In the genomic region with DNA sequence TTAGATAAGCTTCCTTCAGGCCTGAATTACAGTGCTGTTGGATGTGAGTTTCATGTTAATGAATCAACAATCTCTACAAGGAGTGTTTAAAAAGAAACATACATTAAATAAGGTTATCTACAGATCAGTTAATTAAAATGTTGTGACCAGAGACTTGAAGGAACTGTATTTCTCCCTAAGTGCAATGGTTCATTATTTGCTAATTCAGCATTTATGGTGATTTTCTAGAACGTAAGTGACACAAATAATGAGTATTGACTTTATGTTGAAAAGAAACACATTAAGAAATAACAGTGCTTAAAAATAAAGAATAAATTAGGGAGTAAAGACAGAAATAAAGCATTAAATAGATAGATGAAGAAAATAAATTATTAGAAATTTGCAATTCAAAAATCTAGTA, we compare ENCODE assay signal across 27 cellular contexts.
DNase-seq lines count a peak whose midpoint lies in the region; ATAC-seq, FAIRE-seq and TF ChIP-seq lines count a peak whose summit lies in the region.
"Had no signal": no experiment of that assay in that cellular context is flagged by ENCODE, and none has a peak within 500 bp of the region (broad histone marks: within the 10 kb centered on the region; RNA-seq: fewer than 3 reads in every experiment).

No MANE protein-coding gene starts in this region.

- H4K8ac ChIP-seq in IMR-90 (ENCODE audit: low read depth in 2 of 2, low read length in 2 of 2) (no peak overlapping the region), H1 (ENCODE audit: extremely low read depth, insufficient read depth, low read length) (no peak overlapping the region)

- H3K4me3 ChIP-seq in HepG2 (replicated peaks in 1 of 3; ENCODE audit: insufficient read depth in 1 of 3, low read depth in 2 of 3, low read length in 3 of 3) (no peak overlapping the region), right lobe of liver (no peak overlapping the region), IMR-90 (ENCODE audit: insufficient read depth, low read depth, low read length) (no peak overlapping the region), H1 (ENCODE audit: extremely low read depth in 1 of 4, insufficient read depth in 2 of 4, low read depth in 3 of 4, low read length in 4 of 4) (no peak overlapping the region), neural progenitor cell (no peak overlapping the region), lower leg skin (ENCODE audit: low read depth, poor library complexity, severe bottlenecking) (no peak overlapping the region)
- no peak overlapping the region for H3K4me3 ChIP-seq in CD8-positive, alpha-beta T cell (ENCODE audit: low read depth, low read length)
- H3K4me3 ChIP-seq: BLaER1, GM12878 had no signal

- 2% methylated on average over 1 of the region's 1 CpG for WGBS in HepG2 (ENCODE audit: low lambda C conversion rate)
- WGBS in right lobe of liver (ENCODE audit: insufficient coverage, low coverage, low lambda C conversion rate, missing lambda C conversion rate), result 74% methylated on average over 1 of the region's 1 CpG
- no CpG with 5 or more reads among the region's 1 CpG for WGBS in IMR-90 (ENCODE audit: extremely low coverage in 2 of 2, insufficient read length in 1 of 2), 2 experiments
- WGBS in H1 (ENCODE audit: extremely low coverage in 1 of 2, insufficient coverage in 1 of 2, insufficient read length in 1 of 2, insufficient replicate concordance in 2 of 2, low coverage in 1 of 2, low lambda C conversion rate in 2 of 2, missing lambda C conversion rate in 1 of 2), 2 experiments, result 100% methylated on average over 1 of the region's 1 CpG; no CpG with 5 or more reads in 1 of the 2 experiments
- WGBS in lower leg skin, 2 donors, result 91 to 98% methylated on average over 1 of the region's 1 CpG

- H3K4ac ChIP-seq in IMR-90 (ENCODE audit: low read depth, low read length), result no peak overlapping the region
- no peak overlapping the region for H3K4ac ChIP-seq in H1 (replicated peaks; ENCODE audit: insufficient read length, low read depth, low read length)

- H2AK9ac ChIP-seq in IMR-90 (replicated peaks; ENCODE audit: low read depth, low read length, poor library complexity), result no peak overlapping the region

- TF ChIP-seq RAD21 in HepG2 (CRISPR knock-in tag; IDR thresholded peaks at IDR 0.05) (no peak), IMR-90 (IDR thresholded peaks at IDR 0.05; ENCODE audit: low read length) (no peak), H1 (IDR thresholded peaks at IDR 0.05 in 1 of 2, conservative IDR thresholded peaks at IDR 0.05 in 1 of 2; ENCODE audit: low read depth in 2 of 2, low read length in 2 of 2) (no peak)

- H3K23me2 ChIP-seq in H1 (ENCODE audit: low read depth, low read length), result no peaks in the 10 kb centered on the region

- H3K9me3 Mint-ChIP-seq in neural progenitor cell, result no peaks in the 10 kb centered on the region
- no peaks in the 10 kb centered on the region for H3K9me3 Mint-ChIP-seq in CD8-positive, alpha-beta T cell

- H2BK15ac ChIP-seq in IMR-90 (ENCODE audit: low read depth, low read length) (no peak overlapping the region), H1 (ENCODE audit: low read length) (no peak overlapping the region)

- H3K27ac ChIP-seq in HepG2 (ENCODE audit: extremely low read length, insufficient read depth, low read length) (no peak overlapping the region), right lobe of liver (no peak overlapping the region), IMR-90 (ENCODE audit: insufficient read depth, low read length) (no peak overlapping the region), H1 (ENCODE audit: low read depth, low read length) (no peak overlapping the region), neural progenitor cell (no peak overlapping the region)
- no peak overlapping the region for H3K27ac ChIP-seq in CD8-positive, alpha-beta T cell (ENCODE audit: low read depth, low read length)
- H3K27ac ChIP-seq: 22Rv1, BLaER1 had no signal

- H3K9me1 ChIP-seq in IMR-90 (ENCODE audit: insufficient read depth, low read length), result no peaks in the 10 kb centered on the region

- POLR2A ChIA-PET in HepG2 (lab: Yijun Ruan, JAX) (no interaction called here), IMR-90 (lab: Charles Lee; ENCODE audit: unreplicated experiment) (no interaction called here), H1 (lab: Charles Lee; ENCODE audit: partially characterized antibody) (no interaction called here)
- POLR2A ChIA-PET in CD8-positive, alpha-beta T cell (lab: Charles Lee), result no interaction called here

- H3K14ac ChIP-seq in IMR-90 (replicated peaks; ENCODE audit: low read depth, low read length) (no peak overlapping the region), H1 (ENCODE audit: insufficient read length) (no peak overlapping the region)

- H3K4me2 ChIP-seq in HepG2 (ENCODE audit: low read depth, low read length) (no peak overlapping the region), IMR-90 (ENCODE audit: low read depth, low read length) (no peak overlapping the region), H1 (ENCODE audit: insufficient read depth in 1 of 2, low read depth in 2 of 2, low read length in 2 of 2) (no peak overlapping the region), neural progenitor cell (no peak overlapping the region)
- H3K4me2 ChIP-seq: BLaER1 had no signal

- no peaks in the 10 kb centered on the region for H4K20me1 ChIP-seq in HepG2 (ENCODE audit: insufficient read depth, low read length)
- no peaks in the 10 kb centered on the region for H4K20me1 ChIP-seq in IMR-90 (ENCODE audit: insufficient read depth, low read length)
- no peaks in the 10 kb centered on the region for H4K20me1 ChIP-seq in H1 (replicated peaks in 1 of 2; ENCODE audit: control insufficient read depth in 1 of 2, insufficient read depth in 2 of 2, low read length in 2 of 2)
- no peaks in the 10 kb centered on the region for H4K20me1 ChIP-seq in neural progenitor cell (ENCODE audit: low read depth)
- H4K20me1 ChIP-seq: BLaER1 had no signal

- no peaks in the 10 kb centered on the region for H3K9me3 ChIP-seq in HepG2 (ENCODE audit: low read length)
- no peaks in the 10 kb centered on the region for H3K9me3 ChIP-seq in right lobe of liver
- H3K9me3 ChIP-seq in IMR-90 (ENCODE audit: control insufficient read depth, insufficient read depth, low read length), result no peaks in the 10 kb centered on the region
- no peaks in the 10 kb centered on the region for H3K9me3 ChIP-seq in H1 (ENCODE audit: insufficient read depth in 2 of 2, low read depth in 1 of 2, low read length in 1 of 2)
- no peaks in the 10 kb centered on the region for H3K9me3 ChIP-seq in neural progenitor cell (ENCODE audit: low read depth)
- no peaks in the 10 kb centered on the region for H3K9me3 ChIP-seq in CD8-positive, alpha-beta T cell (ENCODE audit: low read length)
- H3K9me3 ChIP-seq: BE2C, BLaER1, Caco-2 had no signal

- H3K56ac ChIP-seq in IMR-90 (ENCODE audit: extremely low read depth, insufficient read depth, low read length) (no peak overlapping the region), H1 (replicated peaks; ENCODE audit: insufficient read length, low read depth, low read length) (no peak overlapping the region)

- H3K27ac Mint-ChIP-seq in neural progenitor cell, result no peak overlapping the region
- H3K27ac Mint-ChIP-seq in CD8-positive, alpha-beta T cell, result no peak overlapping the region
- H3K27ac Mint-ChIP-seq: CD14-positive monocyte; CD4-positive, alpha-beta memory T cell; CD4-positive, CD25-positive, alpha-beta regulatory T cell had no signal

- intact Hi-C loops in HepG2 (cut with micrococcal nuclease; ENCODE audit: unreplicated experiment), result loop anchor here (10.0 kb wide), 1 partner anchor 56 kb away; no protein-coding TSS in a partner anchor
- intact Hi-C loops in right lobe of liver (cut with DNase I), result no loop called here
- intact Hi-C loops in IMR-90 (cut with micrococcal nuclease), result no loop called here
- intact Hi-C loops in CD8-positive, alpha-beta T cell (cut with DNase I, micrococcal nuclease), result no loop called here
- intact Hi-C loops in lower leg skin (cut with DNase I; ENCODE audit: low total_unique reads), result no loop called here

- in situ Hi-C loops in HepG2 (cut with HindIII; ENCODE audit: extremely low pct_ligation_motif_present, low pct_unique_long_range_greater_than_20kb) (no loop called here), IMR-90 (cut with MboI; ENCODE audit: low sequenced_read_pairs) (no loop called here)

- no peak for TF ChIP-seq POLR2A in HepG2 (IDR thresholded peaks at IDR 0.05; ENCODE audit: insufficient read depth in 1 of 2, low read depth in 2 of 2, low read length in 2 of 2)
- no peak for TF ChIP-seq POLR2A in right lobe of liver (IDR thresholded peaks at IDR 0.05)
- no peak for TF ChIP-seq POLR2A in IMR-90 (IDR thresholded peaks at IDR 0.05; ENCODE audit: low read depth, low read length)
- TF ChIP-seq POLR2A in H1 (IDR thresholded peaks at IDR 0.05; ENCODE audit: control extremely low read depth in 1 of 2, low read depth in 2 of 2, low read length in 2 of 2), result no peak
- no peak for TF ChIP-seq POLR2A in lower leg skin (IDR thresholded peaks at IDR 0.05)

- H3K18ac ChIP-seq in IMR-90 (ENCODE audit: low read depth, low read length), result no peak overlapping the region
- H3K18ac ChIP-seq in H1 (ENCODE audit: extremely low read depth, low read length), result no peak overlapping the region

- H2BK12ac ChIP-seq in H1 (ENCODE audit: low read depth, low read length), result no peak overlapping the region

- H2AK5ac ChIP-seq in IMR-90 (ENCODE audit: low read depth, low read length), result no peak overlapping the region
- H2AK5ac ChIP-seq in H1 (ENCODE audit: low read depth, low read length), result no peak overlapping the region

- H3K9ac ChIP-seq in HepG2 (ENCODE audit: insufficient read depth, low read depth, low read length) (no peak overlapping the region), IMR-90 (ENCODE audit: low read depth, low read length) (no peak overlapping the region), H1 (replicated peaks in 1 of 4; ENCODE audit: extremely low read depth in 1 of 4, low read depth in 3 of 4, low read length in 3 of 4) (no peak overlapping the region), neural progenitor cell (no peak overlapping the region)
- H3K9ac ChIP-seq: BLaER1 had no signal

- H3K36me3 ChIP-seq in HepG2 (replicated peaks in 1 of 2; ENCODE audit: control insufficient read depth in 1 of 2, insufficient read depth in 2 of 2, low read length in 2 of 2) (no peaks in the 10 kb centered on the region), right lobe of liver (no peaks in the 10 kb centered on the region), IMR-90 (ENCODE audit: control insufficient read depth, insufficient read depth, low read length) (no peaks in the 10 kb centered on the region), H1 (ENCODE audit: control insufficient read depth in 2 of 4, insufficient read depth in 4 of 4, low read length in 3 of 4) (no peaks in the 10 kb centered on the region), neural progenitor cell (no peaks in the 10 kb centered on the region)
- H3K36me3 ChIP-seq in CD8-positive, alpha-beta T cell (ENCODE audit: insufficient read depth, low read length), result no peaks in the 10 kb centered on the region
- H3K36me3 ChIP-seq: BE2C, BLaER1 had no signal

- H3K4me1 ChIP-seq in HepG2 (ENCODE audit: insufficient read depth, low read length), result no peaks in the 10 kb centered on the region
- no peaks in the 10 kb centered on the region for H3K4me1 ChIP-seq in right lobe of liver
- peaks cover 2% of the 10 kb centered on the region; the same call in 1 of the 2 replicates for H3K4me1 ChIP-seq in IMR-90 (ENCODE audit: control insufficient read depth, insufficient read depth, low read length)
- H3K4me1 ChIP-seq in H1 (replicated peaks in 1 of 4; ENCODE audit: control insufficient read depth in 3 of 4, insufficient read depth in 4 of 4, low read length in 3 of 4), result no peaks in the 10 kb centered on the region
- H3K4me1 ChIP-seq in neural progenitor cell, result no peaks in the 10 kb centered on the region
- no peaks in the 10 kb centered on the region for H3K4me1 ChIP-seq in CD8-positive, alpha-beta T cell (ENCODE audit: insufficient read depth, low read length)
- H3K4me1 ChIP-seq: BE2C, Caco-2 had no signal

- H2BK20ac ChIP-seq in IMR-90 (ENCODE audit: low read depth, low read length) (no peak overlapping the region), H1 (ENCODE audit: low read length) (no peak overlapping the region)

- no peak overlapping the region for H3K23ac ChIP-seq in IMR-90 (ENCODE audit: low read depth, low read length)
- H3K23ac ChIP-seq in H1 (ENCODE audit: insufficient read length), result no peak overlapping the region

- no peak overlapping the region for H4K5ac ChIP-seq in IMR-90 (ENCODE audit: low read depth, low read length)
- H4K5ac ChIP-seq in H1 (ENCODE audit: insufficient read length, low read depth, low read length), result no peak overlapping the region

- H2BK120ac ChIP-seq in IMR-90 (ENCODE audit: low read depth, low read length) (no peak overlapping the region), H1 (replicated peaks; ENCODE audit: low read depth, low read length) (no peak overlapping the region)

- H3K27me3 ChIP-seq in HepG2 (ENCODE audit: control insufficient read depth in 1 of 2, insufficient read depth in 2 of 2, low read length in 2 of 2) (no peaks in the 10 kb centered on the region), right lobe of liver (no peaks in the 10 kb centered on the region), IMR-90 (ENCODE audit: control insufficient read depth, insufficient read depth, low read length) (no peaks in the 10 kb centered on the region), H1 (replicated peaks in 1 of 4; ENCODE audit: control insufficient read depth in 3 of 4, extremely low read depth in 1 of 4, insufficient read depth in 3 of 4, low read length in 3 of 4) (no peaks in the 10 kb centered on the region), neural progenitor cell (no peaks in the 10 kb centered on the region)
- no peaks in the 10 kb centered on the region for H3K27me3 ChIP-seq in CD8-positive, alpha-beta T cell (ENCODE audit: insufficient read depth, low read length)
- H3K27me3 ChIP-seq: BE2C, BLaER1 had no signal

- no peaks in the 10 kb centered on the region for H3F3A ChIP-seq in neural progenitor cell (ENCODE audit: low read depth)

- TF ChIP-seq EP300 in HepG2 (IDR thresholded peaks at IDR 0.05; ENCODE audit: low read depth in 2 of 2, low read length in 2 of 2) (no peak), HepG2 (CRISPR knock-in tag; IDR thresholded peaks at IDR 0.05; ENCODE audit: borderline replicate concordance) (no peak), H1 (IDR thresholded peaks at IDR 0.05; ENCODE audit: borderline replicate concordance in 1 of 2, low read depth in 2 of 2, low read length in 2 of 2) (no peak)

- FAIRE-seq in HepG2 (lab: Jason Lieb, UNC) (no peak), H1 (lab: Jason Lieb, UNC) (no peak)
- FAIRE-seq: D721Med, GM12878, GM12892, GM18507 had no signal

- no peaks in the 10 kb centered on the region for H3K27me3 Mint-ChIP-seq in neural progenitor cell (ENCODE audit: insufficient read depth, low read depth)
- H3K27me3 Mint-ChIP-seq in CD8-positive, alpha-beta T cell (ENCODE audit: low read depth), result no peaks in the 10 kb centered on the region
- H3K27me3 Mint-ChIP-seq: CD4-positive, alpha-beta memory T cell; CD4-positive, CD25-positive, alpha-beta regulatory T cell had no signal

- H3K79me2 ChIP-seq in HepG2 (ENCODE audit: insufficient read depth, low read length), result no peaks in the 10 kb centered on the region
- H3K79me2 ChIP-seq in H1 (ENCODE audit: control insufficient read depth in 1 of 2, insufficient read depth in 2 of 2, low read length in 2 of 2), result no peaks in the 10 kb centered on the region
- no peaks in the 10 kb centered on the region for H3K79me2 ChIP-seq in neural progenitor cell (ENCODE audit: low read depth)

- no peaks in the 10 kb centered on the region for H3K4me1 Mint-ChIP-seq in neural progenitor cell
- H3K4me1 Mint-ChIP-seq in CD8-positive, alpha-beta T cell (ENCODE audit: low read depth), result no peaks in the 10 kb centered on the region
- H3K4me1 Mint-ChIP-seq: CD14-positive monocyte; CD4-positive, alpha-beta memory T cell; CD4-positive, CD25-positive, alpha-beta regulatory T cell had no signal

- H3K79me1 ChIP-seq in IMR-90 (ENCODE audit: low read depth in 1 of 2, low read length in 2 of 2) (no peaks in the 10 kb centered on the region), H1 (ENCODE audit: low read depth, low read length) (no peaks in the 10 kb centered on the region)

- TF ChIP-seq CTCF in HepG2 (CRISPR knock-in tag; IDR thresholded peaks at IDR 0.05) (no peak), right lobe of liver (IDR thresholded peaks at IDR 0.05) (no peak), IMR-90 (conservative IDR thresholded peaks at IDR 0.05; ENCODE audit: low read depth, low read length) (no peak), H1 (IDR thresholded peaks at IDR 0.05; ENCODE audit: control extremely low read depth in 1 of 3, insufficient read depth in 1 of 3, low read depth in 1 of 3, low read length in 3 of 3) (no peak), neural progenitor cell (IDR thresholded peaks at IDR 0.05) (no peak), lower leg skin (IDR thresholded peaks at IDR 0.05) (no peak)
- no peak for TF ChIP-seq CTCF in CD8-positive, alpha-beta T cell (IDR thresholded peaks at IDR 0.05)

- CTCF ChIA-PET in HepG2 (lab: Yijun Ruan, JAX; ENCODE audit: low intra/inter-chr PET ratio, low total read pairs), result no interaction called here
- CTCF ChIA-PET in IMR-90 (lab: Yijun Ruan, JAX), result interaction anchor here (0.8 kb wide), 1 partner anchor 27 kb away, joined by 3 read pairs; no protein-coding TSS in a partner anchor
- CTCF ChIA-PET in H1 (lab: Charles Lee; ENCODE audit: partially characterized antibody), result no interaction called here
- CTCF ChIA-PET in CD8-positive, alpha-beta T cell (lab: Charles Lee), result no interaction called here

- BruUV-seq in HepG2 (replicated peaks; lab: Mats Ljungman, UMichigan), result no TSS peak
- no TSS peak for BruUV-seq in IMR-90 (replicated peaks; lab: Mats Ljungman, UMichigan)

- no peak for DNase-seq in HepG2 (ENCODE audit: low spot score)
- no peak for DNase-seq in right lobe of liver
- DNase-seq in IMR-90, result no peak
- no peak for DNase-seq in H1 (ENCODE audit: low read depth in 1 of 2, low spot score in 2 of 2)
- no peak for DNase-seq in neural progenitor cell (ENCODE audit: low spot score)
- no peak for DNase-seq in CD8-positive, alpha-beta T cell
- no peak for DNase-seq in lower leg skin (ENCODE audit: low spot score in 2 of 2)
- DNase-seq in DMS153 (lab: John Stamatoyannopoulos, UW), result no peak
- DNase-seq: ACHN; BE2C; C1 segment of cervical spinal cord; Caco-2; Calu3; CD4-positive, alpha-beta memory T cell; CD4-positive, CD25-positive, alpha-beta regulatory T cell; DMS53; DMS79; DND-41; EL; GDM1 had no signal

- no peak overlapping the region for H4K91ac ChIP-seq in IMR-90 (ENCODE audit: insufficient read depth, low read depth, low read length)
- no peak overlapping the region for H4K91ac ChIP-seq in H1 (replicated peaks; ENCODE audit: insufficient read length, low read length)

- no peaks in the 10 kb centered on the region for H3K36me3 Mint-ChIP-seq in neural progenitor cell
- H3K36me3 Mint-ChIP-seq in CD8-positive, alpha-beta T cell, result no peaks in the 10 kb centered on the region
- H3K36me3 Mint-ChIP-seq: CD14-positive monocyte; CD4-positive, alpha-beta memory T cell; CD4-positive, CD25-positive, alpha-beta regulatory T cell had no signal

- dilution Hi-C loops in IMR-90 (cut with HindIII; ENCODE audit: low sequenced_read_pairs, unreplicated experiment), result no loop called here

- H2AFZ ChIP-seq in HepG2 (ENCODE audit: low read length) (no peak overlapping the region), IMR-90 (replicated peaks; ENCODE audit: low read length, poor library complexity) (no peak overlapping the region), H1 (ENCODE audit: low read length) (no peak overlapping the region), neural progenitor cell (replicated peaks) (peak overlapping the region; percentile 57)

- H2BK5ac ChIP-seq in IMR-90 (ENCODE audit: low read depth, low read length, poor library complexity, severe bottlenecking) (no peak overlapping the region), H1 (ENCODE audit: low read depth, low read length) (no peak overlapping the region)

- H3K4me3 Mint-ChIP-seq in neural progenitor cell, result no peak overlapping the region
- no peak overlapping the region for H3K4me3 Mint-ChIP-seq in CD8-positive, alpha-beta T cell
- H3K4me3 Mint-ChIP-seq: CD14-positive monocyte; CD4-positive, alpha-beta memory T cell; CD4-positive, CD25-positive, alpha-beta regulatory T cell had no signal

- ATAC-seq in HepG2 (no peak), right lobe of liver (no peak), IMR-90 (ENCODE audit: low read depth) (no peak)
- no peak for ATAC-seq in CD8-positive, alpha-beta T cell
- ATAC-seq: GM12878 had no signal

Comparison
In these comparisons a context has a peak if more than half of its experiments do, and no peak if none do; other contexts are left out.
1. Of the 41 proteins assayed by ChIP-seq in both HepG2 and H1: peak only in HepG2: none; only in H1: none; in both: MAFK; in neither: 40.